ENCODE assay signal across 1 cellular context in the genomic region with DNA sequence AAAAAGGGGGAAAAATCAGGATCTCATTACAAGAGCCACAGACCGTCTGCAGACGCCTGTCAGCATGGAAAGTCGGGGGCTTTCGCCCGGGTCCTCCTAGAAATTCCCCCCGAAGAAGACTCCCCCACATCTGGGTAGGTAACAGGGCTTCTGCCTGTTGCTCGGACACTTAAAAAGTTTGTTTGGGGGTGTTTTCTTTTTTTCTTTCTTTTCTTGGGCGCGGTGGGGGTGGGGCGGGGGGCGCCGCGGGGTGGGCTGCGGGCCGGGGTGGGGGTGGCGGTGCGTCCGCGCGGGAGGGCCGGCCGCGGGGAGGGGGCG.
TF ChIP-seq lines count a peak whose summit lies in the region.

No MANE protein-coding gene starts in this region.

TF ChIP-seq in WTC11, 78 proteins besides CTCF, POLR2A, EP300 and RAD21 (continued from another document):
- TF ChIP-seq, protein P1, sequence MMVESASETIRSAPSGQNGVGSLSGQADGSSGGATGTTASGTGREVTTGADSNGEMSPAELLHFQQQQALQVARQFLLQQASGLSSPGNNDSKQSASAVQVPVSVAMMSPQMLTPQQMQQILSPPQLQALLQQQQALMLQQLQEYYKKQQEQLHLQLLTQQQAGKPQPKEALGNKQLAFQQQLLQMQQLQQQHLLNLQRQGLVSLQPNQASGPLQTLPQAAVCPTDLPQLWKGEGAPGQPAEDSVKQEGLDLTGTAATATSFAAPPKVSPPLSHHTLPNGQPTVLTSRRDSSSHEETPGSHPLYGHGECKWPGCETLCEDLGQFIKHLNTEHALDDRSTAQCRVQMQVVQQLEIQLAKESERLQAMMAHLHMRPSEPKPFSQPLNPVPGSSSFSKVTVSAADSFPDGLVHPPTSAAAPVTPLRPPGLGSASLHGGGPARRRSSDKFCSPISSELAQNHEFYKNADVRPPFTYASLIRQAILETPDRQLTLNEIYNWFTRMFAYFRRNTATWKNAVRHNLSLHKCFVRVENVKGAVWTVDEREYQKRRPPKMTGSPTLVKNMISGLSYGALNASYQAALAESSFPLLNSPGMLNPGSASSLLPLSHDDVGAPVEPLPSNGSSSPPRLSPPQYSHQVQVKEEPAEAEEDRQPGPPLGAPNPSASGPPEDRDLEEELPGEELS (CRISPR knock-in tag; IDR thresholded peaks at IDR 0.05), result no peak
- TF ChIP-seq GABPB1 (CRISPR knock-in tag; IDR thresholded peaks at IDR 0.05) (no peak), IRF2 (CRISPR knock-in tag; IDR thresholded peaks at IDR 0.05; ENCODE audit: borderline replicate concordance, low read depth) (no peak)
